ENCODE assay signal across 11 cellular contexts in genomic region chr13:99382428-99383133, GRCh38.
DNase-seq lines count a peak whose midpoint lies in the region; FAIRE-seq and TF ChIP-seq lines count a peak whose summit lies in the region.
"Had no signal": no experiment of that assay in that cellular context is flagged by ENCODE, and none has a peak within 500 bp of the region (broad histone marks: within the 10 kb centered on the region; RNA-seq: fewer than 3 reads in every experiment).

No MANE protein-coding gene starts in this region.

- TF ChIP-seq POLR2A in esophagus muscularis mucosa (IDR thresholded peaks at IDR 0.05; ENCODE audit: low read depth) = no peak

- TF ChIP-seq EP300 in esophagus muscularis mucosa (IDR thresholded peaks at IDR 0.05) = no peak

- no peak overlapping the region for H2AFZ ChIP-seq in neural progenitor cell (replicated peaks)

- H3F3A ChIP-seq in neural progenitor cell (ENCODE audit: low read depth) = peaks cover 11% of the 10 kb centered on the region

- H3K4me3 Mint-ChIP-seq in activated CD4-positive, alpha-beta T cell treated with anti-CD3 and anti-CD28 coated beads, Interleukin-2, amount 10 ng/mL, durations not matched to agents 24 days and 14 days = peak overlapping the region; percentile 59
- no peak overlapping the region for H3K4me3 Mint-ChIP-seq in neural progenitor cell

- H3K27ac ChIP-seq in neural progenitor cell = no peak overlapping the region
- H3K27ac ChIP-seq in esophagus muscularis mucosa (replicated peaks in 1 of 4) = no peak overlapping the region

- no peak for TF ChIP-seq CTCF in GM13976 (IDR thresholded peaks at IDR 0.05; ENCODE audit: borderline replicate concordance, control extremely low read depth, extremely low read depth, insufficient read depth, missing control alignments)
- TF ChIP-seq CTCF in bronchial epithelial cell (IDR thresholded peaks at IDR 0.05; ENCODE audit: insufficient read depth, low read length, severe bottlenecking) = no peak
- no peak for TF ChIP-seq CTCF in neural progenitor cell (IDR thresholded peaks at IDR 0.05)
- no peak for TF ChIP-seq CTCF in esophagus muscularis mucosa (IDR thresholded peaks at IDR 0.05)

- no peak overlapping the region for H3K4me3 ChIP-seq in bronchial epithelial cell (ENCODE audit: low read depth, low read length)
- H3K4me3 ChIP-seq in neural progenitor cell = no peak overlapping the region
- no peak overlapping the region for H3K4me3 ChIP-seq in esophagus muscularis mucosa

- H3K4me1 ChIP-seq in neural progenitor cell = peaks cover 7% of the 10 kb centered on the region
- H3K4me1 ChIP-seq in esophagus muscularis mucosa = peaks cover 0 to 11% (median 5%) of the 10 kb centered on the region in 4 donors

- no peak overlapping the region for H3K9ac ChIP-seq in neural progenitor cell

- intact Hi-C loops in activated CD4-positive, alpha-beta T cell treated with anti-CD3 and anti-CD28 coated beads, Interleukin-2, amount 10 ng/mL, durations not matched to agents 24 days and 14 days (cut with micrococcal nuclease) = loop anchor here (5.0 kb wide), 2 partner anchors 115 to 165 kb away; no protein-coding TSS in a partner anchor
- intact Hi-C loops in esophagus muscularis mucosa (cut with DNase I) = no loop called here

- H3K36me3 ChIP-seq in bronchial epithelial cell (ENCODE audit: control insufficient read depth, insufficient read depth, low read length) (peaks cover 5% of the 10 kb centered on the region), neural progenitor cell (no peaks in the 10 kb centered on the region), esophagus muscularis mucosa (peaks cover 0 to 50% (median 28%) of the 10 kb centered on the region in 4 donors)

- in situ Hi-C loops in GM13976 (cut with MboI; ENCODE audit: low sequenced_read_pairs, unreplicated experiment) = loop anchor here (10.0 kb wide), 1 partner anchor 52 kb away; no protein-coding TSS in a partner anchor

- H3K27me3 Mint-ChIP-seq in activated CD4-positive, alpha-beta T cell treated with anti-CD3 and anti-CD28 coated beads, Interleukin-2, amount 10 ng/mL, durations not matched to agents 24 days and 14 days = no peaks in the 10 kb centered on the region
- no peaks in the 10 kb centered on the region for H3K27me3 Mint-ChIP-seq in neural progenitor cell (ENCODE audit: insufficient read depth, low read depth)

- no peaks in the 10 kb centered on the region for H3K9me3 ChIP-seq in neural progenitor cell (ENCODE audit: low read depth)
- H3K9me3 ChIP-seq in esophagus muscularis mucosa = no peaks in the 10 kb centered on the region

- H3K27ac Mint-ChIP-seq in activated CD4-positive, alpha-beta T cell treated with anti-CD3 and anti-CD28 coated beads, Interleukin-2, amount 10 ng/mL, durations not matched to agents 24 days and 14 days = peak overlapping the region; percentile 71
- peak overlapping the region; percentile 42 for H3K27ac Mint-ChIP-seq in neural progenitor cell

- no peak for FAIRE-seq in bronchial epithelial cell (lab: Jason Lieb, UNC)
- FAIRE-seq: islet of Langerhans had no signal

- H3K79me2 ChIP-seq in neural progenitor cell (ENCODE audit: low read depth) = no peaks in the 10 kb centered on the region

- no peak overlapping the region for H3K4me2 ChIP-seq in neural progenitor cell

- no peaks in the 10 kb centered on the region for H4K20me1 ChIP-seq in neural progenitor cell (ENCODE audit: low read depth)

- DNase-seq in GM13976 (ENCODE audit: low spot score) (peak; percentile 12), bronchial epithelial cell (ENCODE audit: low read depth) (peak; percentile 10), neural progenitor cell (ENCODE audit: low spot score) (no peak), esophagus muscularis mucosa (ENCODE audit: extremely low spot score) (no peak), NCI-H446 treated with DMSO at 0.1 percent for 48 hours (lab: John Stamatoyannopoulos, UW) (no peak), OCI-M2 (lab: John Stamatoyannopoulos, UW; ENCODE audit: unreplicated experiment) (no peak), NOMO-1 (lab: John Stamatoyannopoulos, UW; ENCODE audit: unreplicated experiment in 2 of 2) (no peak)
- DNase-seq in activated CD4-positive, alpha-beta T cell treated with anti-CD3 and anti-CD28 coated beads, Interleukin-2, amount 10 ng/mL, durations not matched to agents 24 days and 14 days = peak; percentile 80
- DNase-seq: NCI-H187 treated with DMSO at 0.1 percent for 48 hours, SHP77 treated with DMSO at 0.1 percent for 48 hours had no signal

- no peaks in the 10 kb centered on the region for H3K9me3 Mint-ChIP-seq in activated CD4-positive, alpha-beta T cell treated with anti-CD3 and anti-CD28 coated beads, Interleukin-2, amount 10 ng/mL, durations not matched to agents 24 days and 14 days
- H3K9me3 Mint-ChIP-seq in neural progenitor cell = no peaks in the 10 kb centered on the region

- WGBS in esophagus muscularis mucosa = 87% methylated on average over 9 of the region's 9 CpGs

- H3K27me3 ChIP-seq in bronchial epithelial cell (ENCODE audit: control insufficient read depth, insufficient read depth, low read length) = no peaks in the 10 kb centered on the region
- no peaks in the 10 kb centered on the region for H3K27me3 ChIP-seq in neural progenitor cell
- no peaks in the 10 kb centered on the region for H3K27me3 ChIP-seq in esophagus muscularis mucosa

- H3K4me1 Mint-ChIP-seq in activated CD4-positive, alpha-beta T cell treated with anti-CD3 and anti-CD28 coated beads, Interleukin-2, amount 10 ng/mL, durations not matched to agents 24 days and 14 days = peaks cover 65% of the 10 kb centered on the region
- no peaks in the 10 kb centered on the region for H3K4me1 Mint-ChIP-seq in neural progenitor cell

- H3K36me3 Mint-ChIP-seq in activated CD4-positive, alpha-beta T cell treated with anti-CD3 and anti-CD28 coated beads, Interleukin-2, amount 10 ng/mL, durations not matched to agents 24 days and 14 days (ENCODE audit: low read depth) = peaks cover 45% of the 10 kb centered on the region
- H3K36me3 Mint-ChIP-seq in neural progenitor cell = peaks cover 25% of the 10 kb centered on the region

Comparison
In these comparisons a context has a peak if more than half of its experiments do, and no peak if none do; other contexts are left out.
1. DNase-seq: peak in GM13976 (single experiment), activated CD4-positive, alpha-beta T cell treated with anti-CD3 and anti-CD28 coated beads, Interleukin-2, amount 10 ng/mL, durations not matched to agents 24 days and 14 days (single experiment) and bronchial epithelial cell (single experiment); none in neural progenitor cell (single experiment), esophagus muscularis mucosa (single experiment), NCI-H446 treated with DMSO at 0.1 percent for 48 hours (single experiment), OCI-M2 (single experiment) and NOMO-1 (0 of 2).